Comparison of ENCODE assay signal across 1 cellular context in genomic region chr17:59425085-59425901, GRCh38.
TF ChIP-seq lines count a peak whose summit lies in the region.

No MANE protein-coding gene starts in this region.

TF ChIP-seq in HepG2, 621 proteins besides CTCF, POLR2A, EP300 and RAD21 (continued from another document):
- TF ChIP-seq ZNF580 (CRISPR knock-in tag; IDR thresholded peaks at IDR 0.05; ENCODE audit: borderline replicate concordance, low read depth) (no peak), ZNF430 (CRISPR knock-in tag; IDR thresholded peaks at IDR 0.05) (0 out of 2 replicates have a peak, but pooled peaks have one; percentile 30), NCOA1 (CRISPR knock-in tag; IDR thresholded peaks at IDR 0.05) (0 out of 2 replicates have a peak, but pooled peaks have one; percentile 44), TBX2 (CRISPR knock-in tag; IDR thresholded peaks at IDR 0.05; ENCODE audit: borderline replicate concordance) (peak; percentile 27), ISL2 (CRISPR knock-in tag; IDR thresholded peaks at IDR 0.05) (no peak), SETDB1 (CRISPR knock-in tag; IDR thresholded peaks at IDR 0.05; ENCODE audit: borderline replicate concordance) (0 out of 2 replicates have a peak, but pooled peaks have one; percentile 22), STAT5B (CRISPR knock-in tag; IDR thresholded peaks at IDR 0.05) (no peak), ZFP37 (CRISPR knock-in tag; IDR thresholded peaks at IDR 0.05; ENCODE audit: borderline replicate concordance) (no peak), DNMT1 (CRISPR knock-in tag; IDR thresholded peaks at IDR 0.05) (no peak), ZFP82 (CRISPR knock-in tag; IDR thresholded peaks at IDR 0.05; ENCODE audit: borderline replicate concordance) (no peak), ZFP62 (CRISPR knock-in tag; IDR thresholded peaks at IDR 0.05) (no peak), ZNF552 (CRISPR knock-in tag; IDR thresholded peaks at IDR 0.05; ENCODE audit: borderline replicate concordance) (no peak), CHCHD3 (CRISPR knock-in tag; IDR thresholded peaks at IDR 0.05) (no peak), STAT6 (CRISPR knock-in tag; IDR thresholded peaks at IDR 0.05; ENCODE audit: borderline replicate concordance) (no peak)
- TF ChIP-seq, protein P1, sequence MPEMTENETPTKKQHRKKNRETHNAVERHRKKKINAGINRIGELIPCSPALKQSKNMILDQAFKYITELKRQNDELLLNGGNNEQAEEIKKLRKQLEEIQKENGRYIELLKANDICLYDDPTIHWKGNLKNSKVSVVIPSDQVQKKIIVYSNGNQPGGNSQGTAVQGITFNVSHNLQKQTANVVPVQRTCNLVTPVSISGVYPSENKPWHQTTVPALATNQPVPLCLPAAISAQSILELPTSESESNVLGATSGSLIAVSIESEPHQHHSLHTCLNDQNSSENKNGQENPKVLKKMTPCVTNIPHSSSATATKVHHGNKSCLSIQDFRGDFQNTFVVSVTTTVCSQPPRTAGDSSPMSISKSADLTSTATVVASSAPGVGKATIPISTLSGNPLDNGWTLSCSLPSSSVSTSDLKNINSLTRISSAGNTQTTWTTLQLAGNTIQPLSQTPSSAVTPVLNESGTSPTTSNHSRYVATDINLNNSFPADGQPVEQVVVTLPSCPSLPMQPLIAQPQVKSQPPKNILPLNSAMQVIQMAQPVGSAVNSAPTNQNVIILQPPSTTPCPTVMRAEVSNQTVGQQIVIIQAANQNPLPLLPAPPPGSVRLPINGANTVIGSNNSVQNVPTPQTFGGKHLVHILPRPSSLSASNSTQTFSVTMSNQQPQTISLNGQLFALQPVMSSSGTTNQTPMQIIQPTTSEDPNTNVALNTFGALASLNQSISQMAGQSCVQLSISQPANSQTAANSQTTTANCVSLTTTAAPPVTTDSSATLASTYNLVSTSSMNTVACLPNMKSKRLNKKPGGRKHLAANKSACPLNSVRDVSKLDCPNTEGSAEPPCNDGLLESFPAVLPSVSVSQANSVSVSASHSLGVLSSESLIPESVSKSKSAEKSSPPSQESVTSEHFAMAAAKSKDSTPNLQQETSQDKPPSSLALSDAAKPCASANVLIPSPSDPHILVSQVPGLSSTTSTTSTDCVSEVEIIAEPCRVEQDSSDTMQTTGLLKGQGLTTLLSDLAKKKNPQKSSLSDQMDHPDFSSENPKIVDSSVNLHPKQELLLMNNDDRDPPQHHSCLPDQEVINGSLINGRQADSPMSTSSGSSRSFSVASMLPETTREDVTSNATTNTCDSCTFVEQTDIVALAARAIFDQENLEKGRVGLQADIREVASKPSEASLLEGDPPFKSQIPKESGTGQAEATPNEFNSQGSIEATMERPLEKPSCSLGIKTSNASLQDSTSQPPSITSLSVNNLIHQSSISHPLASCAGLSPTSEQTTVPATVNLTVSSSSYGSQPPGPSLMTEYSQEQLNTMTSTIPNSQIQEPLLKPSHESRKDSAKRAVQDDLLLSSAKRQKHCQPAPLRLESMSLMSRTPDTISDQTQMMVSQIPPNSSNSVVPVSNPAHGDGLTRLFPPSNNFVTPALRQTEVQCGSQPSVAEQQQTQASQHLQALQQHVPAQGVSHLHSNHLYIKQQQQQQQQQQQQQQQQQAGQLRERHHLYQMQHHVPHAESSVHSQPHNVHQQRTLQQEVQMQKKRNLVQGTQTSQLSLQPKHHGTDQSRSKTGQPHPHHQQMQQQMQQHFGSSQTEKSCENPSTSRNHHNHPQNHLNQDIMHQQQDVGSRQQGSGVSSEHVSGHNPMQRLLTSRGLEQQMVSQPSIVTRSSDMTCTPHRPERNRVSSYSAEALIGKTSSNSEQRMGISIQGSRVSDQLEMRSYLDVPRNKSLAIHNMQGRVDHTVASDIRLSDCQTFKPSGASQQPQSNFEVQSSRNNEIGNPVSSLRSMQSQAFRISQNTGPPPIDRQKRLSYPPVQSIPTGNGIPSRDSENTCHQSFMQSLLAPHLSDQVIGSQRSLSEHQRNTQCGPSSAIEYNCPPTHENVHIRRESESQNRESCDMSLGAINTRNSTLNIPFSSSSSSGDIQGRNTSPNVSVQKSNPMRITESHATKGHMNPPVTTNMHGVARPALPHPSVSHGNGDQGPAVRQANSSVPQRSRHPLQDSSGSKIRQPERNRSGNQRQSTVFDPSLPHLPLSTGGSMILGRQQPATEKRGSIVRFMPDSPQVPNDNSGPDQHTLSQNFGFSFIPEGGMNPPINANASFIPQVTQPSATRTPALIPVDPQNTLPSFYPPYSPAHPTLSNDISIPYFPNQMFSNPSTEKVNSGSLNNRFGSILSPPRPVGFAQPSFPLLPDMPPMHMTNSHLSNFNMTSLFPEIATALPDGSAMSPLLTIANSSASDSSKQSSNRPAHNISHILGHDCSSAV (CRISPR knock-in tag; IDR thresholded peaks at IDR 0.05; ENCODE audit: borderline replicate concordance): no peak
- TF ChIP-seq, protein P2, sequence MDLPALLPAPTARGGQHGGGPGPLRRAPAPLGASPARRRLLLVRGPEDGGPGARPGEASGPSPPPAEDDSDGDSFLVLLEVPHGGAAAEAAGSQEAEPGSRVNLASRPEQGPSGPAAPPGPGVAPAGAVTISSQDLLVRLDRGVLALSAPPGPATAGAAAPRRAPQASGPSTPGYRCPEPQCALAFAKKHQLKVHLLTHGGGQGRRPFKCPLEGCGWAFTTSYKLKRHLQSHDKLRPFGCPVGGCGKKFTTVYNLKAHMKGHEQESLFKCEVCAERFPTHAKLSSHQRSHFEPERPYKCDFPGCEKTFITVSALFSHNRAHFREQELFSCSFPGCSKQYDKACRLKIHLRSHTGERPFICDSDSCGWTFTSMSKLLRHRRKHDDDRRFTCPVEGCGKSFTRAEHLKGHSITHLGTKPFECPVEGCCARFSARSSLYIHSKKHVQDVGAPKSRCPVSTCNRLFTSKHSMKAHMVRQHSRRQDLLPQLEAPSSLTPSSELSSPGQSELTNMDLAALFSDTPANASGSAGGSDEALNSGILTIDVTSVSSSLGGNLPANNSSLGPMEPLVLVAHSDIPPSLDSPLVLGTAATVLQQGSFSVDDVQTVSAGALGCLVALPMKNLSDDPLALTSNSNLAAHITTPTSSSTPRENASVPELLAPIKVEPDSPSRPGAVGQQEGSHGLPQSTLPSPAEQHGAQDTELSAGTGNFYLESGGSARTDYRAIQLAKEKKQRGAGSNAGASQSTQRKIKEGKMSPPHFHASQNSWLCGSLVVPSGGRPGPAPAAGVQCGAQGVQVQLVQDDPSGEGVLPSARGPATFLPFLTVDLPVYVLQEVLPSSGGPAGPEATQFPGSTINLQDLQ (CRISPR knock-in tag; IDR thresholded peaks at IDR 0.05): no peak
